14 cellular contexts compared by ENCODE assay signal in the genomic region with DNA sequence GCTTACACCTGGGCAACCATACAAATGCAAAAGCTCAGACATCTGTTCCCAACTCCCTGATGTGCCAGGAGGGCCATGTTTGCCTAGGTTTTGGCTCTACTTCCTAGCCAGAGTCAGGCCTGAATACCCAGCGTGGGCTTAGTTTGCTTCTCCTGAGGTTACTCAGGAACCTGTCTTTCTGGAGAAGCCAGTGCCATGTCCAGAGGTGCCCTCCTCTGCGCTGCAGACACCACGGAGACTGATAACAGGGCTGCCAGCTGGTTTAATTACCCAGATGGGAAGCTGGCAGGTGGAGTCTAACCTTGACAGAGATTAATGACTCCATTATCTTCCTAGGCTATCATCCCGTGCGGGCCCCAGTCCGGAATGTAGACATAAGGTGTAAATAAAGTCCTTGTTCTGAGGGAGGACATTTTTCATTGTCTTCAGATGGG. TPM values are rescaled to one million over a fixed set of nuclear protein-coding genes. Genes with fewer than 3 reads are reported as not detected.
A peak's percentile ranks its signal among the peaks of the same experiment; 100 is the strongest.
DNase-seq lines count a peak whose midpoint lies in the region; ATAC-seq and TF ChIP-seq lines count a peak whose summit lies in the region.
"Had no signal": no experiment of that assay in that cellular context is flagged by ENCODE, and none has a peak within 500 bp of the region (broad histone marks: within the 10 kb centered on the region; RNA-seq: fewer than 3 reads in every experiment).

No MANE protein-coding gene starts in this region.

- TF ChIP-seq CTCF in hepatocyte (IDR thresholded peaks at IDR 0.05; ENCODE audit: poor library complexity) (no peak), stomach (IDR thresholded peaks at IDR 0.05) (no peak)

- H3K27me3 ChIP-seq in hepatocyte (no peaks in the 10 kb centered on the region), stomach (no peaks in the 10 kb centered on the region)

- no peak for TF ChIP-seq EP300 in stomach (IDR thresholded peaks at IDR 0.05)

- no peaks in the 10 kb centered on the region for H4K20me1 ChIP-seq in hepatocyte (ENCODE audit: insufficient read depth, poor library complexity, severe bottlenecking)

- H3K9me2 ChIP-seq in hepatocyte (replicated peaks; ENCODE audit: insufficient read depth) = no peaks in the 10 kb centered on the region

- H3K4me1 ChIP-seq in hepatocyte (ENCODE audit: insufficient read depth) (no peaks in the 10 kb centered on the region), stomach (peaks cover 0 to 9% (median 4%) of the 10 kb centered on the region in 4 donors)

- H3K27ac ChIP-seq in hepatocyte = no peak overlapping the region
- no peak overlapping the region for H3K27ac ChIP-seq in stomach

- H3K4me3 ChIP-seq in hepatocyte (no peak overlapping the region), stomach (no peak overlapping the region)

- H3K4me2 ChIP-seq in hepatocyte = peak overlapping the region; percentile 42

- H2AFZ ChIP-seq in hepatocyte = no peak overlapping the region

- no peaks in the 10 kb centered on the region for H3K36me3 ChIP-seq in hepatocyte (replicated peaks; ENCODE audit: insufficient read depth, low read depth)
- H3K36me3 ChIP-seq in stomach = no peaks in the 10 kb centered on the region

- H3K79me2 ChIP-seq in hepatocyte = no peaks in the 10 kb centered on the region

- intact Hi-C loops in stomach (cut with DNase I; ENCODE audit: low total_unique reads) = no loop called here

- peak; percentile 79 for DNase-seq in D341Med (ENCODE audit: low spot score)
- DNase-seq in NCI-H187 (lab: John Stamatoyannopoulos, UW) = peak; percentile 38 to 39
- DNase-seq in NCI-H526 treated with DMSO at 0.1 percent for 48 hours (lab: John Stamatoyannopoulos, UW) = peak; percentile 79
- DNase-seq in hepatocyte (ENCODE audit: low spot score) = peak; percentile 30
- no peak for DNase-seq in stomach
- no peak for DNase-seq in activated CD4-positive, alpha-beta T cell treated with anti-CD3 and anti-CD28 coated beads for 4 hours
- DNase-seq: activated B cell treated with CpG ODN at 0.5 μM for 24 hours; activated CD8-positive, alpha-beta memory T cell treated with anti-CD3 and anti-CD28 coated beads, Interleukin-2, amount 50 U/mL, for 4 hours; activated naive CD4-positive, alpha-beta T cell treated with anti-CD3 and anti-CD28 coated beads for 36 hours; C1 segment of cervical spinal cord; natural killer cell; SW 1271 had no signal

- ATAC-seq in HG02852 (IDR thresholded peaks at IDR 0.05; ENCODE audit: unreplicated experiment) = no peak
- ATAC-seq in GM21825 (IDR thresholded peaks at IDR 0.05; ENCODE audit: unreplicated experiment) = no peak
- ATAC-seq: natural killer cell had no signal

- no peak for TF ChIP-seq POLR2A in stomach (IDR thresholded peaks at IDR 0.05)

- H3K9me3 ChIP-seq in hepatocyte (ENCODE audit: low read depth) (no peaks in the 10 kb centered on the region), stomach (no peaks in the 10 kb centered on the region)

- 51% methylated on average over 6 of the region's 6 CpGs for WGBS in hepatocyte (ENCODE audit: low lambda C conversion rate, missing lambda C conversion rate)
- 26 to 57% (median 38%) methylated on average over 6 of the region's 6 CpGs for WGBS in stomach, 5 donors

RNA-seq across cellular contexts. Expression of gene ZNFX1, which starts 29.1 kb away (rescaled TPM):
- total RNA-seq in hepatocyte (13.0 and 13.9 TPM in 2 replicates), stomach (10 to 100 TPM in 4 of 5 donors, 1 to 10 TPM in 1; 5.2 to 29.6 (median 26.1) TPM)
- polyA plus RNA-seq in hepatocyte (10.0 and 10.2 TPM in 2 replicates), stomach (1 to 10 TPM; 5.8 to 8.4 (median 6.4) TPM)

Comparison
In these comparisons a context has a peak if more than half of its experiments do, and no peak if none do; other contexts are left out.
1. DNase-seq: peak in D341Med (single experiment), NCI-H187 (2 of 2), NCI-H526 treated with DMSO at 0.1 percent for 48 hours (single experiment) and hepatocyte (single experiment); none in stomach (single experiment) and activated CD4-positive, alpha-beta T cell treated with anti-CD3 and anti-CD28 coated beads for 4 hours (0 of 2).